Comparison of ENCODE assay signal across 1 cellular context in genomic region chr5:31763399-31763798, GRCh38.
TF ChIP-seq lines count a peak whose summit lies in the region.

No MANE protein-coding gene starts in this region.

TF ChIP-seq in H1, 55 proteins besides CTCF, POLR2A, EP300 and RAD21:
- TF ChIP-seq CBX5 (IDR thresholded peaks at IDR 0.05; ENCODE audit: low read depth, low read length) (no peak), SIRT6 (IDR thresholded peaks at IDR 0.05; ENCODE audit: low read length) (no peak), SAP30 (IDR thresholded peaks at IDR 0.05; ENCODE audit: insufficient read depth, insufficient replicate concordance, low read length) (no peak), SP1 (IDR thresholded peaks at IDR 0.05; ENCODE audit: low read depth, low read length) (no peak), SUZ12 (IDR thresholded peaks at IDR 0.05; ENCODE audit: low read length) (no peak), CREB1 (IDR thresholded peaks at IDR 0.05) (no peak)
